ENCODE assay signal across 8 cellular contexts in genomic region chr10:28676968-28677888, GRCh38. TPM values are rescaled to one million over a fixed set of nuclear protein-coding genes. Genes with fewer than 3 reads are reported as not detected.
DNase-seq lines count a peak whose midpoint lies in the region; ATAC-seq and TF ChIP-seq lines count a peak whose summit lies in the region.

Gene BAMBI, plus strand, starts transcription at chr10:28677521. Its CDS starts 377 bp downstream, at chr10:28677898.

- peak; percentile 35 for DNase-seq in DMS79 treated with DMSO at 0.1 percent for 48 hours (lab: John Stamatoyannopoulos, UW)
- DNase-seq in RPMI7951 (ENCODE audit: low read depth) = peak; percentile 92
- peak; percentile 88 for DNase-seq in activated T-helper 2 cell treated with anti-CD3 and anti-CD28 coated beads, Interferon-gamma antibody, Interleukin-2, Interleukin-4, amounts not matched to agents 10 μg/mL and 5 μg/mL and 100 μg/mL, durations not matched to agents 14 hours and 24 hours and 36 hours (ENCODE audit: low spot score)
- DNase-seq in fibroblast of the aortic adventitia (ENCODE audit: low read depth) = peak; percentile 85
- peak; percentile 96 for DNase-seq in nephron progenitor cell
- DNase-seq in stimulated activated naive CD4-positive, alpha-beta T cell treated with Interleukin-2 at 50 U/mL for 16 hours (lab: John Stamatoyannopoulos, UW) = peak; percentile 85

- peak; percentile 39; the same call in 1 of the 2 replicates for TF ChIP-seq RAD21 in Ishikawa (IDR thresholded peaks at IDR 0.05; ENCODE audit: low read depth)

- intact Hi-C loops in activated T-helper 2 cell treated with anti-CD3 and anti-CD28 coated beads, Interferon-gamma antibody, Interleukin-2, Interleukin-4, amounts not matched to agents 10 μg/mL and 5 μg/mL and 100 μg/mL, durations not matched to agents 14 hours and 24 hours and 36 hours (cut with micrococcal nuclease) = loop anchor here (1.0 to 10.0 kb wide), 5 partner anchors 9 to 1435 kb away; partner anchors contain the start of genes ACBD5, MKX and WAC

- TF ChIP-seq CTCF in fibroblast of the aortic adventitia (IDR thresholded peaks at IDR 0.05; ENCODE audit: insufficient read depth, low read length) (peak; percentile 53), nephron progenitor cell (IDR thresholded peaks at IDR 0.05) (peak; percentile 38)

- H3K4me3 ChIP-seq in fibroblast of the aortic adventitia (ENCODE audit: low read depth, low read length) = peak within 1 kb of the TSS; percentile 77

- ATAC-seq in GM21619 (IDR thresholded peaks at IDR 0.05; ENCODE audit: unreplicated experiment) = peak; percentile 96

- H3K27ac Mint-ChIP-seq in activated T-helper 2 cell treated with anti-CD3 and anti-CD28 coated beads, Interferon-gamma antibody, Interleukin-2, Interleukin-4, amounts not matched to agents 10 μg/mL and 5 μg/mL and 100 μg/mL, durations not matched to agents 14 hours and 24 hours and 36 hours = no peak within 1 kb of the TSS
- peak within 1 kb of the TSS; percentile 49 for H3K27ac Mint-ChIP-seq in nephron progenitor cell

- no peak for TF ChIP-seq EP300 in Ishikawa (IDR thresholded peaks at IDR 0.05; ENCODE audit: borderline replicate concordance)

- no peaks in the 10 kb centered on the region for H3K9me3 Mint-ChIP-seq in activated T-helper 2 cell treated with anti-CD3 and anti-CD28 coated beads, Interferon-gamma antibody, Interleukin-2, Interleukin-4, amounts not matched to agents 10 μg/mL and 5 μg/mL and 100 μg/mL, durations not matched to agents 14 hours and 24 hours and 36 hours
- no peaks in the 10 kb centered on the region for H3K9me3 Mint-ChIP-seq in nephron progenitor cell

- H3K27me3 Mint-ChIP-seq in activated T-helper 2 cell treated with anti-CD3 and anti-CD28 coated beads, Interferon-gamma antibody, Interleukin-2, Interleukin-4, amounts not matched to agents 10 μg/mL and 5 μg/mL and 100 μg/mL, durations not matched to agents 14 hours and 24 hours and 36 hours (ENCODE audit: low read depth) = peaks cover 73% of the 10 kb centered on the region
- peaks cover 13% of the 10 kb centered on the region for H3K27me3 Mint-ChIP-seq in nephron progenitor cell (ENCODE audit: low read depth, poor library complexity)

- peak within 1 kb of the TSS; percentile 74 for H3K4me3 Mint-ChIP-seq in activated T-helper 2 cell treated with anti-CD3 and anti-CD28 coated beads, Interferon-gamma antibody, Interleukin-2, Interleukin-4, amounts not matched to agents 10 μg/mL and 5 μg/mL and 100 μg/mL, durations not matched to agents 14 hours and 24 hours and 36 hours (ENCODE audit: low read depth)
- H3K4me3 Mint-ChIP-seq in nephron progenitor cell = peak within 1 kb of the TSS; percentile 96

- H3K36me3 Mint-ChIP-seq in activated T-helper 2 cell treated with anti-CD3 and anti-CD28 coated beads, Interferon-gamma antibody, Interleukin-2, Interleukin-4, amounts not matched to agents 10 μg/mL and 5 μg/mL and 100 μg/mL, durations not matched to agents 14 hours and 24 hours and 36 hours (ENCODE audit: low read depth) = no peaks in the 10 kb centered on the region
- H3K36me3 Mint-ChIP-seq in nephron progenitor cell (ENCODE audit: low read depth) = peaks cover 5% of the 10 kb centered on the region

- peaks cover 26% of the 10 kb centered on the region for H3K4me1 Mint-ChIP-seq in activated T-helper 2 cell treated with anti-CD3 and anti-CD28 coated beads, Interferon-gamma antibody, Interleukin-2, Interleukin-4, amounts not matched to agents 10 μg/mL and 5 μg/mL and 100 μg/mL, durations not matched to agents 14 hours and 24 hours and 36 hours (ENCODE audit: low read depth)
- H3K4me1 Mint-ChIP-seq in nephron progenitor cell = peaks cover 51% of the 10 kb centered on the region

TF ChIP-seq in Ishikawa, 13 proteins besides CTCF, POLR2A, EP300 and RAD21:
- no peak for TF ChIP-seq YY1 (IDR thresholded peaks at IDR 0.05; ENCODE audit: low read depth)
- no peak for TF ChIP-seq EGR1 (IDR thresholded peaks at IDR 0.05)
- TF ChIP-seq TAF1 (IDR thresholded peaks at IDR 0.05; ENCODE audit: low read depth) = peak; percentile 51; the same call in 1 of the 2 replicates
- no peak for TF ChIP-seq CEBPB (IDR thresholded peaks at IDR 0.05)
- peak; percentile 32 for TF ChIP-seq ZBTB7A (IDR thresholded peaks at IDR 0.05; ENCODE audit: low read depth)
- TF ChIP-seq MAX (IDR thresholded peaks at IDR 0.05) = no peak; the same call in 1 of the 2 replicates
- TF ChIP-seq TCF12 (IDR thresholded peaks at IDR 0.05; ENCODE audit: low read depth) = no peak
- TF ChIP-seq, protein P1, sequence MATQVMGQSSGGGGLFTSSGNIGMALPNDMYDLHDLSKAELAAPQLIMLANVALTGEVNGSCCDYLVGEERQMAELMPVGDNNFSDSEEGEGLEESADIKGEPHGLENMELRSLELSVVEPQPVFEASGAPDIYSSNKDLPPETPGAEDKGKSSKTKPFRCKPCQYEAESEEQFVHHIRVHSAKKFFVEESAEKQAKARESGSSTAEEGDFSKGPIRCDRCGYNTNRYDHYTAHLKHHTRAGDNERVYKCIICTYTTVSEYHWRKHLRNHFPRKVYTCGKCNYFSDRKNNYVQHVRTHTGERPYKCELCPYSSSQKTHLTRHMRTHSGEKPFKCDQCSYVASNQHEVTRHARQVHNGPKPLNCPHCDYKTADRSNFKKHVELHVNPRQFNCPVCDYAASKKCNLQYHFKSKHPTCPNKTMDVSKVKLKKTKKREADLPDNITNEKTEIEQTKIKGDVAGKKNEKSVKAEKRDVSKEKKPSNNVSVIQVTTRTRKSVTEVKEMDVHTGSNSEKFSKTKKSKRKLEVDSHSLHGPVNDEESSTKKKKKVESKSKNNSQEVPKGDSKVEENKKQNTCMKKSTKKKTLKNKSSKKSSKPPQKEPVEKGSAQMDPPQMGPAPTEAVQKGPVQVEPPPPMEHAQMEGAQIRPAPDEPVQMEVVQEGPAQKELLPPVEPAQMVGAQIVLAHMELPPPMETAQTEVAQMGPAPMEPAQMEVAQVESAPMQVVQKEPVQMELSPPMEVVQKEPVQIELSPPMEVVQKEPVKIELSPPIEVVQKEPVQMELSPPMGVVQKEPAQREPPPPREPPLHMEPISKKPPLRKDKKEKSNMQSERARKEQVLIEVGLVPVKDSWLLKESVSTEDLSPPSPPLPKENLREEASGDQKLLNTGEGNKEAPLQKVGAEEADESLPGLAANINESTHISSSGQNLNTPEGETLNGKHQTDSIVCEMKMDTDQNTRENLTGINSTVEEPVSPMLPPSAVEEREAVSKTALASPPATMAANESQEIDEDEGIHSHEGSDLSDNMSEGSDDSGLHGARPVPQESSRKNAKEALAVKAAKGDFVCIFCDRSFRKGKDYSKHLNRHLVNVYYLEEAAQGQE (IDR thresholded peaks at IDR 0.05; ENCODE audit: low read depth) = no peak
- no peak for TF ChIP-seq TEAD4 (IDR thresholded peaks at IDR 0.05)
- TF ChIP-seq CREB1 (IDR thresholded peaks at IDR 0.05; ENCODE audit: low read depth) = no peak
- TF ChIP-seq FOXM1 (IDR thresholded peaks at IDR 0.05; ENCODE audit: borderline replicate concordance, low read depth) = no peak
- TF ChIP-seq, protein P2, sequence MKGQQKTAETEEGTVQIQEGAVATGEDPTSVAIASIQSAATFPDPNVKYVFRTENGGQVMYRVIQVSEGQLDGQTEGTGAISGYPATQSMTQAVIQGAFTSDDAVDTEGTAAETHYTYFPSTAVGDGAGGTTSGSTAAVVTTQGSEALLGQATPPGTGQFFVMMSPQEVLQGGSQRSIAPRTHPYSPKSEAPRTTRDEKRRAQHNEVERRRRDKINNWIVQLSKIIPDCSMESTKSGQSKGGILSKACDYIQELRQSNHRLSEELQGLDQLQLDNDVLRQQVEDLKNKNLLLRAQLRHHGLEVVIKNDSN (IDR thresholded peaks at IDR 0.05) = no peak
TF ChIP-seq in Ishikawa: peak in this region for 2.

RNA-seq across cellular contexts. Expression of gene BAMBI, which starts in this region (rescaled TPM):
- 39.1 and 44.6 TPM in 2 replicates for total RNA-seq in RPMI7951 (2014; rRNA removed; shearing (Covaris generic))
- total RNA-seq in activated T-helper 2 cell treated with anti-CD3 and anti-CD28 coated beads, Interferon-gamma antibody, Interleukin-2, Interleukin-4, amounts not matched to agents 10 μg/mL and 5 μg/mL and 100 μg/mL, durations not matched to agents 14 hours and 24 hours and 36 hours = 0.16 TPM in 2 replicates
- total RNA-seq in fibroblast of the aortic adventitia (ENCODE audit: low replicate concordance) = 1.4 and 12.8 TPM in 2 replicates

Comparison
In these comparisons a context has a peak if more than half of its experiments do, and no peak if none do; other contexts are left out.
1. Peak in every context shown above with its lines: DNase-seq, ATAC-seq and H3K4me3 ChIP-seq.
2. Peak in DNase-seq in activated T-helper 2 cell treated with anti-CD3 and anti-CD28 coated beads, Interferon-gamma antibody, Interleukin-2, Interleukin-4, amounts not matched to agents 10 μg/mL and 5 μg/mL and 100 μg/mL, durations not matched to agents 14 hours and 24 hours and 36 hours; RNA of the gene not detected or under 1 TPM.
3. DNase-seq: peak in every context shown above with its lines; median percentile 96 in nephron progenitor cell; 92 in RPMI7951; 88 in activated T-helper 2 cell treated with anti-CD3 and anti-CD28 coated beads, Interferon-gamma antibody, Interleukin-2, Interleukin-4, amounts not matched to agents 10 μg/mL and 5 μg/mL and 100 μg/mL, durations not matched to agents 14 hours and 24 hours and 36 hours; 85 in fibroblast of the aortic adventitia; 85 in stimulated activated naive CD4-positive, alpha-beta T cell treated with Interleukin-2 at 50 U/mL for 16 hours; 35 in DMS79 treated with DMSO at 0.1 percent for 48 hours.